In genomic region chr22:25032066-25032465, GRCh38 we compare ENCODE assay signal across 1 cellular context.
A peak's percentile ranks its signal among the peaks of the same experiment; 100 is the strongest.
TF ChIP-seq lines count a peak whose summit lies in the region.

No MANE protein-coding gene starts in this region.

TF ChIP-seq in HEK293, 187 proteins besides CTCF, POLR2A, EP300 and RAD21 (continued from another document):
- TF ChIP-seq, protein P1, sequence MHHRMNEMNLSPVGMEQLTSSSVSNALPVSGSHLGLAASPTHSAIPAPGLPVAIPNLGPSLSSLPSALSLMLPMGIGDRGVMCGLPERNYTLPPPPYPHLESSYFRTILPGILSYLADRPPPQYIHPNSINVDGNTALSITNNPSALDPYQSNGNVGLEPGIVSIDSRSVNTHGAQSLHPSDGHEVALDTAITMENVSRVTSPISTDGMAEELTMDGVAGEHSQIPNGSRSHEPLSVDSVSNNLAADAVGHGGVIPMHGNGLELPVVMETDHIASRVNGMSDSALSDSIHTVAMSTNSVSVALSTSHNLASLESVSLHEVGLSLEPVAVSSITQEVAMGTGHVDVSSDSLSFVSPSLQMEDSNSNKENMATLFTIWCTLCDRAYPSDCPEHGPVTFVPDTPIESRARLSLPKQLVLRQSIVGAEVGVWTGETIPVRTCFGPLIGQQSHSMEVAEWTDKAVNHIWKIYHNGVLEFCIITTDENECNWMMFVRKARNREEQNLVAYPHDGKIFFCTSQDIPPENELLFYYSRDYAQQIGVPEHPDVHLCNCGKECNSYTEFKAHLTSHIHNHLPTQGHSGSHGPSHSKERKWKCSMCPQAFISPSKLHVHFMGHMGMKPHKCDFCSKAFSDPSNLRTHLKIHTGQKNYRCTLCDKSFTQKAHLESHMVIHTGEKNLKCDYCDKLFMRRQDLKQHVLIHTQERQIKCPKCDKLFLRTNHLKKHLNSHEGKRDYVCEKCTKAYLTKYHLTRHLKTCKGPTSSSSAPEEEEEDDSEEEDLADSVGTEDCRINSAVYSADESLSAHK (tag by site-specific recombination; IDR thresholded peaks at IDR 0.05) = no peak
- TF ChIP-seq BCL11B (tag by site-specific recombination; IDR thresholded peaks at IDR 0.05; ENCODE audit: low read depth) (no peak), ZNF600 (tag by site-specific recombination; IDR thresholded peaks at IDR 0.05) (no peak), ZNF274 (IDR thresholded peaks at IDR 0.05; ENCODE audit: low read length) (no peak), ZNF274 (tag by site-specific recombination; IDR thresholded peaks at IDR 0.05; ENCODE audit: borderline replicate concordance) (no peak), ZFHX2 (tag by site-specific recombination; conservative IDR thresholded peaks at IDR 0.05) (peak; percentile 26), ZSCAN18 (tag by site-specific recombination; IDR thresholded peaks at IDR 0.05) (no peak), ZBTB49 (tag by site-specific recombination; IDR thresholded peaks at IDR 0.05; ENCODE audit: low read depth) (no peak), GLIS1 (tag by site-specific recombination; IDR thresholded peaks at IDR 0.05) (peak; percentile 63), EGR2 (tag by site-specific recombination; IDR thresholded peaks at IDR 0.05; ENCODE audit: low read depth) (peak; percentile 61), SP7 (tag by site-specific recombination; IDR thresholded peaks at IDR 0.05) (peak; percentile 81)
- TF ChIP-seq, protein P2, sequence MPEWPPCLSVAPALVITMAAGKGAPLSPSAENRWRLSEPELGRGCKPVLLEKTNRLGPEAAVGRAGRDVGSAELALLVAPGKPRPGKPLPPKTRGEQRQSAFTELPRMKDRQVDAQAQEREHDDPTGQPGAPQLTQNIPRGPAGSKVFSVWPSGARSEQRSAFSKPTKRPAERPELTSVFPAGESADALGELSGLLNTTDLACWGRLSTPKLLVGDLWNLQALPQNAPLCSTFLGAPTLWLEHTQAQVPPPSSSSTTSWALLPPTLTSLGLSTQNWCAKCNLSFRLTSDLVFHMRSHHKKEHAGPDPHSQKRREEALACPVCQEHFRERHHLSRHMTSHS (tag by site-specific recombination; IDR thresholded peaks at IDR 0.05) = no peak
